In the genomic region with DNA sequence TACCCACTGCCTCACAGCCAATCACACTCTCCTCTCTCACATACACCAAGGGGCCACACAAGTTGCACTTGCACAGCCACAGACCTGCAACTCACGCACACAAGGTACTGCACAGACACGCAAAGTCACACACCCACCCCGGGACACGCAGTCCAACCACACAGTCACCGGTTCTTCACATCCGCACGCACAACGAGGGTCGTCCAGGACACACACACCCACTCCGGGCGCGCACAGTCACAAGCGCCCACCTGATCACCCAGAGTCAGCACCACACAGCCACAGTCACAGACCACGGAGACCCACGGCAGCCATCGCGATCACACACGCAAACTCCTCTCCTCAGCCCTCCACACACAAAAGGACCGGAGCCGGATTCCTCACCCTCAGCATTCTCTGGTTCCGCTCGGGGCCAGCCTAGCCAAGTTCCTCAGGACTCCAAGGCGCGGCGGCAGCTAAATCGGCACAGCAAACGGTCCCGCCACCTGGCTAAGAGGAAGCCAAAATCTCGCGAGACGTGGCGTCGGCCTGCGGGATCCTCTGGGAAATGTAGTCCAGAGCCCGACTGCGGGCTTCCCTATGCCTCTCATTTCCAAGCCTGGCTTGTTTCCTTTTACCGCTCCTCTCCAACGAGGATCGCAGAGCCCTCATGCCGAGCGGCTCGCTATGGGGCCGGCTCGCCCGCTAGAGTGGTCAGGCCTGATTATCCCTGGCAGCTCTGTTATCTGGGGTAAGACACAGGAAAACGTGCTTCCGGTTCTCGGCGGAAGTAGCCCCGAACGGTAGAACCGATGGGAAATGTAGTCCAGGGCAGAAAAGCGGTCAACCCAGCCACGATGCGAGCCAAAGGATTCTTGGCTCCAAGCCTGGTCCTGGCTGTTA, we compare ENCODE assay signal across 8 cellular contexts. TPM values are rescaled to one million over a fixed set of nuclear protein-coding genes. Genes with fewer than 3 reads are reported as not detected.
DNase-seq lines count a peak whose midpoint lies in the region; ATAC-seq and TF ChIP-seq lines count a peak whose summit lies in the region.

TSS of gene ZNF850 (minus strand) at position 467 of the 882 bp plus-strand sequence. CDS start 10,201 bp downstream, outside the sequence.

- H3K79me2 ChIP-seq in OCI-LY1 (ENCODE audit: insufficient read depth, low read length): no peaks in the 10 kb centered on the region

- H3K4me1 ChIP-seq in HUES48 (ENCODE audit: control insufficient read depth, insufficient read depth, low read length) (no peaks in the 10 kb centered on the region), OCI-LY1 (ENCODE audit: insufficient read depth, low read length, severe bottlenecking) (peaks cover 11% of the 10 kb centered on the region), mucosa of rectum (ENCODE audit: control insufficient read depth in 2 of 2, insufficient read depth in 2 of 2, low read length in 2 of 2) (peaks cover 11 to 15% of the 10 kb centered on the region in 2 donors)

- H3F3A ChIP-seq in OCI-LY1 (ENCODE audit: insufficient read depth, low read length): no peaks in the 10 kb centered on the region

- H3K4me2 ChIP-seq in OCI-LY1 (ENCODE audit: low read length): peak within 1 kb of the TSS; percentile 93

- peak; percentile 74 for TF ChIP-seq POLR2A in erythroblast (IDR thresholded peaks at IDR 0.05; ENCODE audit: low read length)

- peak within 1 kb of the TSS; percentile 98 for H2AFZ ChIP-seq in OCI-LY1 (ENCODE audit: low read length)

- H3K36me3 ChIP-seq in HUES48 (ENCODE audit: control insufficient read depth, insufficient read depth, low read length) (peaks cover 18% of the 10 kb centered on the region), OCI-LY1 (ENCODE audit: insufficient read depth, low read length) (peaks cover 9% of the 10 kb centered on the region; the same call in 1 of the 2 replicates), mucosa of rectum (ENCODE audit: control insufficient read depth in 2 of 2, insufficient read depth in 2 of 2, low read length in 2 of 2) (no peaks in the 10 kb centered on the region)

- in situ Hi-C loops in Caki2 (cut with HindIII; ENCODE audit: low pct_unique_long_range_greater_than_20kb, low sequenced_read_pairs): no loop called here

- H3K9me3 ChIP-seq in HUES48 (ENCODE audit: control insufficient read depth, insufficient read depth, low read length) (peaks cover 10% of the 10 kb centered on the region; the same call in 1 of the 2 replicates), OCI-LY1 (ENCODE audit: low read length) (peaks cover 20% of the 10 kb centered on the region), mucosa of rectum (ENCODE audit: control insufficient read depth in 2 of 2, low read length in 2 of 2) (peaks cover 8 to 12% of the 10 kb centered on the region in 2 donors)

- no peaks in the 10 kb centered on the region for H4K20me1 ChIP-seq in OCI-LY1 (ENCODE audit: insufficient read depth, low read length)

- no peak for TF ChIP-seq CTCF in OCI-LY1 (IDR thresholded peaks at IDR 0.05; ENCODE audit: low read length)

- H3K27ac ChIP-seq in HUES48 (ENCODE audit: low read depth, low read length) (peak within 1 kb of the TSS; percentile 80), OCI-LY1 (ENCODE audit: low read depth, low read length, poor library complexity, severe bottlenecking) (peak within 1 kb of the TSS; percentile 64), mucosa of rectum (ENCODE audit: low read depth in 2 of 2, low read length in 2 of 2) (peak within 1 kb of the TSS; percentile 68 to 79)

- peak; percentile 92 for ATAC-seq in GM21390 (IDR thresholded peaks at IDR 0.05; ENCODE audit: unreplicated experiment)

- peak within 1 kb of the TSS; percentile 94 for H3K9ac ChIP-seq in HUES48 (ENCODE audit: low read depth, low read length)
- H3K9ac ChIP-seq in OCI-LY1 (ENCODE audit: low read length): peak within 1 kb of the TSS; percentile 96
- peak within 1 kb of the TSS; percentile 74 to 79 for H3K9ac ChIP-seq in mucosa of rectum (ENCODE audit: low read depth in 1 of 2, low read length in 2 of 2)

- DNase-seq in Caki2 (ENCODE audit: low read depth) (peak; percentile 97), activated T-cell treated with anti-CD3 and anti-CD28 coated beads for 48 hours (ENCODE audit: low read depth) (peak; percentile 87), erythroblast (lab: John Stamatoyannopoulos, UW) (peak; percentile 96)
- peak; percentile 85 for DNase-seq in stimulated activated CD8-positive, alpha-beta memory T cell treated with anti-CD3 and anti-CD28 coated beads, Interleukin-4, amount 100 ng/mL, for 4 hours (ENCODE audit: low read depth in 2 of 2, low spot score in 1 of 2)

- H3K27me3 ChIP-seq in HUES48 (ENCODE audit: control insufficient read depth, insufficient read depth, low read length) (no peaks in the 10 kb centered on the region), OCI-LY1 (ENCODE audit: insufficient read depth, low read length) (no peaks in the 10 kb centered on the region), mucosa of rectum (ENCODE audit: control insufficient read depth in 2 of 2, insufficient read depth in 2 of 2, low read length in 2 of 2) (no peaks in the 10 kb centered on the region)

- H3K9me2 ChIP-seq in OCI-LY1 (ENCODE audit: low read depth, low read length): no peaks in the 10 kb centered on the region

- H3K4me3 ChIP-seq in HUES48 (ENCODE audit: low read depth, low read length): peak within 1 kb of the TSS; percentile 96
- peak within 1 kb of the TSS; percentile 87 for H3K4me3 ChIP-seq in OCI-LY1 (ENCODE audit: low read depth, low read length, poor library complexity, severe bottlenecking)
- H3K4me3 ChIP-seq in mucosa of rectum (ENCODE audit: low read length in 2 of 2): peak within 1 kb of the TSS; percentile 90 to 97

RNA-seq across cellular contexts. Expression of gene ZNF850, which starts in this region (rescaled TPM):
- 14.2 and 22.3 TPM in 2 replicates for total RNA-seq in Caki2 (2014; rRNA removed; shearing (Covaris generic); ENCODE audit: low replicate concordance)

Comparison
In these comparisons a context has a peak if more than half of its experiments do, and no peak if none do; other contexts are left out.
1. Peak in every context shown above with its lines: DNase-seq, ATAC-seq, H3K4me3 ChIP-seq and H3K27ac ChIP-seq.